Comparison of ENCODE assay signal across 31 cellular contexts in genomic region chr11:5266609-5267008, GRCh38. TPM values are rescaled to one million over a fixed set of nuclear protein-coding genes. Genes with fewer than 3 reads are reported as not detected.
"Had no signal": no experiment of that assay in that cellular context is flagged by ENCODE, and none has a peak within 500 bp of the region (broad histone marks: within the 10 kb centered on the region; RNA-seq: fewer than 3 reads in every experiment).

No MANE protein-coding gene starts in this region.

- ATAC-seq: stimulated activated effector memory CD8-positive, alpha-beta T cell treated with anti-CD3 and anti-CD28 coated beads, Interleukin-12 subunit alpha, Interleukin-12 subunit beta, amount 100 ng/mL, for 72 hours; stimulated activated memory B cell treated with anti-CD40 and anti-IgM and Interleukin-4, amounts not matched to agents 10 μg/mL and 1 μg/mL and 100 μg/mL, for 72 hours; stimulated activated naive B cell treated with anti-CD40 and anti-IgM and Interleukin-4, amounts not matched to agents 10 μg/mL and 1 μg/mL and 100 μg/mL, for 72 hours; stimulated activated naive CD8-positive, alpha-beta T cell treated with anti-CD3 and anti-CD28 coated beads, Interleukin-15, amount 100 ng/mL, for 72 hours; stimulated activated naive CD8-positive, alpha-beta T cell treated with anti-CD3 and anti-CD28 coated beads, Interleukin-15, Interleukin-2, amounts not matched to agents 100 U/mL and 50 U/mL, for 24 hours; upper lobe of right lung had no signal

- DNase-seq: stimulated activated CD4-positive, alpha-beta T cell treated with anti-CD3 and anti-CD28 coated beads, Interleukin-2, amount 100 ng/mL, for 48 hours; stimulated activated CD4-positive, alpha-beta T cell treated with anti-CD3 and anti-CD28 coated beads, Interleukin-4, amount 100 ng/mL, for 1 hour; stimulated activated CD4-positive, alpha-beta T cell treated with anti-CD3 and anti-CD28 coated beads, Interleukin-4, amount 100 ng/mL, for 24 hours; stimulated activated CD4-positive, alpha-beta T cell treated with anti-CD3 and anti-CD28 coated beads, Interleukin-4, amount 100 ng/mL, for 4 hours; stimulated activated CD8-positive, alpha-beta memory T cell treated with anti-CD3 and anti-CD28 coated beads, Interleukin-4, amount 100 ng/mL, for 48 hours; stimulated activated naive B cell treated with anti-CD40 and anti-IgM and Interleukin-4, amounts not matched to agents 10 μg/mL and 1 μg/mL and 100 μg/mL, for 72 hours; stimulated activated naive CD4-positive, alpha-beta T cell; stimulated activated naive CD4-positive, alpha-beta T cell treated with Interleukin-2 at 50 U/mL for 16 hours; stimulated activated naive CD8-positive, alpha-beta T cell treated with anti-CD3 and anti-CD28 coated beads, Interleukin-15, amount 100 ng/mL, for 72 hours; stimulated activated naive CD8-positive, alpha-beta T cell treated with anti-CD3 and anti-CD28 coated beads, Interleukin-15, Interleukin-2, amounts not matched to agents 100 U/mL and 50 U/mL, for 24 hours; stomach; substantia nigra; testis; thyroid gland; tibial artery; trophoblast cell; upper lobe of left lung; upper lobe of right lung; uterus had no signal

- H3K4me3 ChIP-seq: stomach, suprapubic skin, testis, thoracic aorta, thyroid gland, tibial artery, tibial nerve, upper lobe of left lung, upper lobe of right lung, uterus, vagina had no signal

- FAIRE-seq: urothelium cell line had no signal

- H3K27ac ChIP-seq: stomach, suprapubic skin, testis, thoracic aorta, thyroid gland, tibial artery, tibial nerve, upper lobe of left lung, upper lobe of right lung, uterus, vagina had no signal

- H3K27me3 ChIP-seq: stomach, suprapubic skin, testis, thyroid gland, tibial artery, tibial nerve, upper lobe of left lung, upper lobe of right lung, uterus, vagina had no signal

- H3K36me3 ChIP-seq: stomach, suprapubic skin, thoracic aorta, thyroid gland, tibial artery, tibial nerve, upper lobe of left lung, upper lobe of right lung, uterus, vagina had no signal

- H3K4me1 ChIP-seq: stomach, suprapubic skin, testis, thyroid gland, tibial artery, tibial nerve, upper lobe of left lung, upper lobe of right lung, uterus, vagina had no signal

- H3K9me3 ChIP-seq: suprapubic skin, testis, thoracic aorta, thyroid gland, upper lobe of left lung, upper lobe of right lung, uterus, vagina had no signal

RNA-seq across cellular contexts. Expression of gene HBE1, which starts 3.1 kb away (rescaled TPM):
- total RNA-seq: subcutaneous adipose tissue, thoracic aorta, tibial nerve, upper lobe of right lung, ureter, vagina had no signal
- polyA plus RNA-seq: stomach had no signal

RNA-seq across cellular contexts. Expression of gene HBG2, which starts 12.0 kb away (rescaled TPM):
- total RNA-seq: subcutaneous adipose tissue, suprapubic skin, testis, thoracic aorta, thyroid gland, tibial nerve, ureter, vagina had no signal
- polyA plus RNA-seq: urinary bladder had no signal

RNA-seq across cellular contexts. Expression of gene HBG1, which starts 17.0 kb away (rescaled TPM):
- total RNA-seq: subcutaneous adipose tissue, suprapubic skin, testis, thoracic aorta, thyroid gland, tibial nerve, upper lobe of right lung, ureter, vagina had no signal
- polyA plus RNA-seq: stomach, urinary bladder had no signal

RNA-seq across cellular contexts. Expression of gene HBD, which starts 32.3 kb away (rescaled TPM):
- total RNA-seq: suprapubic skin, temporal lobe, testis, thoracic aorta, upper lobe of right lung, urinary bladder, vagina had no signal
- polyA plus RNA-seq: urinary bladder had no signal

RNA-seq across cellular contexts. Expression of gene OR51B4, which starts 35.1 kb away (rescaled TPM):
- total RNA-seq: stomach, subcutaneous adipose tissue, suprapubic skin, temporal lobe, thoracic aorta, thyroid gland, upper lobe of right lung, vagina had no signal
- polyA plus RNA-seq: stomach, thymus, urinary bladder had no signal
